ENCODE assay signal across 19 cellular contexts in genomic region chr10:78895469-78895868, GRCh38.
"Had no signal": no experiment of that assay in that cellular context is flagged by ENCODE, and none has a peak within 500 bp of the region (broad histone marks: within the 10 kb centered on the region; RNA-seq: fewer than 3 reads in every experiment).

No MANE protein-coding gene starts in this region.

- H3K27ac Mint-ChIP-seq: activated CD4-positive, alpha-beta memory T cell treated with anti-CD3 and anti-CD28 coated beads, Interleukin-2, amount 10 ng/mL, durations not matched to agents 7 days and 5 days; activated naive CD4-positive, alpha-beta T cell treated with anti-CD3 and anti-CD28 coated beads, Interleukin-2, amount 50 U/mL, for 24 hours had no signal

- H3K4me1 Mint-ChIP-seq: activated CD4-positive, alpha-beta memory T cell treated with anti-CD3 and anti-CD28 coated beads, Interleukin-2, amount 10 ng/mL, durations not matched to agents 7 days and 5 days; activated naive CD4-positive, alpha-beta T cell treated with anti-CD3 and anti-CD28 coated beads, Interleukin-2, amount 50 U/mL, for 24 hours had no signal

- H3K4me3 Mint-ChIP-seq: activated CD4-positive, alpha-beta memory T cell treated with anti-CD3 and anti-CD28 coated beads, Interleukin-2, amount 10 ng/mL, durations not matched to agents 7 days and 5 days; activated naive CD4-positive, alpha-beta T cell treated with anti-CD3 and anti-CD28 coated beads, Interleukin-2, amount 50 U/mL, for 24 hours had no signal

- H3K27me3 ChIP-seq: ascending aorta, breast epithelium, right atrium auricular region, transverse colon had no signal

- H3K27ac ChIP-seq: ascending aorta, breast epithelium, prostate gland, right atrium auricular region, transverse colon had no signal

- H3K36me3 ChIP-seq: ascending aorta, breast epithelium, prostate gland, right atrium auricular region, transverse colon had no signal

- H3K27me3 Mint-ChIP-seq: activated naive CD4-positive, alpha-beta T cell treated with anti-CD3 and anti-CD28 coated beads, Interleukin-2, amount 50 U/mL, for 24 hours had no signal

- H3K4me3 ChIP-seq: ascending aorta, breast epithelium, prostate gland, right atrium auricular region, transverse colon had no signal

- H3K9me3 ChIP-seq: ascending aorta, breast epithelium, prostate gland, right atrium auricular region, transverse colon had no signal

- DNase-seq: activated CD4-positive, alpha-beta memory T cell treated with anti-CD3 and anti-CD28 coated beads, Interleukin-2, amount 10 ng/mL, durations not matched to agents 7 days and 5 days; activated CD4-positive, alpha-beta T cell treated with anti-CD3 and anti-CD28 coated beads for 48 hours; activated CD4-positive, CD25-positive, alpha-beta regulatory T cell; activated gamma-delta T cell; activated T-cell treated with anti-CD3 and anti-CD28 coated beads, Interleukin-2, amount 50 U/mL, for 48 hours; effector CD8-positive, alpha-beta T cell; stimulated activated CD4-positive, alpha-beta T cell treated with anti-CD3 and anti-CD28 coated beads, Interleukin-12 subunit alpha, Interleukin-12 subunit beta, amount 100 ng/mL, for 4 hours; stimulated activated CD4-positive, alpha-beta T cell treated with anti-CD3 and anti-CD28 coated beads, Interleukin-1b, Interleukin-23, amount 100 ng/mL, for 48 hours; stimulated activated naive CD4-positive, alpha-beta T cell treated with Interleukin-2 at 50 U/mL for 16 hours; SW 1271; T-helper 2 cell; transverse colon had no signal

- H3K4me1 ChIP-seq: ascending aorta, prostate gland had no signal

- FAIRE-seq: endothelial cell of umbilical vein, islet of Langerhans had no signal

- H3K9me3 Mint-ChIP-seq: activated naive CD4-positive, alpha-beta T cell treated with anti-CD3 and anti-CD28 coated beads, Interleukin-2, amount 50 U/mL, for 24 hours had no signal
